8 cellular contexts compared by ENCODE assay signal in genomic region chr7:44606341-44607140, GRCh38. TPM values are rescaled to one million over a fixed set of nuclear protein-coding genes. Genes with fewer than 3 reads are reported as not detected.
DNase-seq lines count a peak whose midpoint lies in the region; ATAC-seq, FAIRE-seq and TF ChIP-seq lines count a peak whose summit lies in the region.

TSS of gene OGDH (plus strand) at chr7:44606627. CDS start at chr7:44624344, 17,717 bp downstream.

- no peak for TF ChIP-seq CTCF in AG04449 (IDR thresholded peaks at IDR 0.05; ENCODE audit: insufficient read depth, low read length, missing control alignments)
- no peak for TF ChIP-seq CTCF in WI38 (IDR thresholded peaks at IDR 0.05; ENCODE audit: low read depth, low read length)
- TF ChIP-seq CTCF in bronchial epithelial cell (IDR thresholded peaks at IDR 0.05; ENCODE audit: insufficient read depth, low read length, severe bottlenecking), result no peak
- TF ChIP-seq CTCF in smooth muscle cell (IDR thresholded peaks at IDR 0.05; ENCODE audit: borderline replicate concordance, insufficient read depth, poor library complexity, severe bottlenecking), result no peak

- peak within 1 kb of the TSS; percentile 94 for H3K27ac ChIP-seq in smooth muscle cell (ENCODE audit: low read depth)

- no peak for FAIRE-seq in bronchial epithelial cell (lab: Jason Lieb, UNC)

- H3K4me2 ChIP-seq in smooth muscle cell, result peak within 1 kb of the TSS; percentile 93

- no peaks in the 10 kb centered on the region for H3F3A ChIP-seq in smooth muscle cell (ENCODE audit: low read depth)

- H3K9me3 ChIP-seq in smooth muscle cell (replicated peaks; ENCODE audit: low read depth), result no peaks in the 10 kb centered on the region

- H2AFZ ChIP-seq in smooth muscle cell (ENCODE audit: low read depth), result peak within 1 kb of the TSS; percentile 82

- H3K27me3 ChIP-seq in bronchial epithelial cell (ENCODE audit: control insufficient read depth, insufficient read depth, low read length) (no peaks in the 10 kb centered on the region), smooth muscle cell (ENCODE audit: low read depth) (no peaks in the 10 kb centered on the region)

- ATAC-seq in GM18907 (IDR thresholded peaks at IDR 0.05; ENCODE audit: unreplicated experiment) (peak; percentile 95), HG03159 (IDR thresholded peaks at IDR 0.05; ENCODE audit: unreplicated experiment) (peak; percentile 94)

- H3K4me3 ChIP-seq in AG04449 (ENCODE audit: low read depth, low read length) (peak within 1 kb of the TSS; percentile 90), WI38 (ENCODE audit: low read depth, low read length) (peak within 1 kb of the TSS; percentile 89), bronchial epithelial cell (ENCODE audit: low read depth, low read length) (peak within 1 kb of the TSS; percentile 87), smooth muscle cell (peak within 1 kb of the TSS; percentile 93)

- WGBS in smooth muscle cell (ENCODE audit: low lambda C conversion rate), result under 1% methylated on average over 79 of the region's 93 CpGs

- H3K36me3 ChIP-seq in bronchial epithelial cell (ENCODE audit: control insufficient read depth, insufficient read depth, low read length) (no peaks in the 10 kb centered on the region), smooth muscle cell (ENCODE audit: low read depth) (no peaks in the 10 kb centered on the region)

- DNase-seq in AG04449 (ENCODE audit: low read depth, low spot score), result peak; percentile 89
- DNase-seq in NCI-H2227 treated with DMSO at 0.1 percent for 48 hours (lab: John Stamatoyannopoulos, UW), result peak; percentile 92
- peak; percentile 93 for DNase-seq in bronchial epithelial cell (ENCODE audit: low read depth)
- DNase-seq in iPS-NIHi11 (ENCODE audit: low spot score), result peak; percentile 99
- DNase-seq in smooth muscle cell (lab: John Stamatoyannopoulos, UW; ENCODE audit: unreplicated experiment), result peak; percentile 99

- CTCF ChIA-PET in AG04449 (lab: Yijun Ruan, JAX), result interaction anchor here (0.8 kb wide), 1 partner anchor 160 kb away, joined by 3 read pairs; no protein-coding TSS in a partner anchor

- POLR2A ChIA-PET in AG04449 (lab: Yijun Ruan, JAX), result interaction anchor here (0.6 to 1.7 kb wide), 11 partner anchors 14 to 279 kb away, joined by 3 to 8 read pairs (median 5); partner anchors contain the start of genes PURB and TMED4

- H4K20me1 ChIP-seq in smooth muscle cell (ENCODE audit: low read depth), result peaks cover 37% of the 10 kb centered on the region

- peak within 1 kb of the TSS; percentile 97 for H3K9ac ChIP-seq in smooth muscle cell (ENCODE audit: low read depth)

- H3K4me1 ChIP-seq in smooth muscle cell (ENCODE audit: low read depth), result peaks cover 4% of the 10 kb centered on the region

- H3K79me2 ChIP-seq in smooth muscle cell (ENCODE audit: low read depth), result peaks cover 46% of the 10 kb centered on the region

RNA-seq across cellular contexts. Expression of gene OGDH, which starts in this region (rescaled TPM):
- total RNA-seq in bronchial epithelial cell, result 45.0 and 78.7 TPM in 2 replicates
- 23.4 and 34.2 TPM in 2 replicates for total RNA-seq in smooth muscle cell
- 31.0 and 32.6 TPM in 2 replicates for polyA plus RNA-seq in smooth muscle cell

Comparison
In these comparisons a context has a peak if more than half of its experiments do, and no peak if none do; other contexts are left out.
1. Peak in every context shown above with its lines: DNase-seq, ATAC-seq, H3K4me3 ChIP-seq and H3K27ac ChIP-seq.